Comparison of ENCODE assay signal across 8 cellular contexts in genomic region chr19:58538257-58539168, GRCh38. TPM values are rescaled to one million over a fixed set of nuclear protein-coding genes. Genes with fewer than 3 reads are reported as not detected.
A peak's percentile ranks its signal among the peaks of the same experiment; 100 is the strongest.
DNase-seq lines count a peak whose midpoint lies in the region; ATAC-seq lines count a peak whose summit lies in the region.

No MANE protein-coding gene starts in this region.

- H3K9me3 Mint-ChIP-seq in activated naive CD4-positive, alpha-beta T cell treated with anti-CD3 and anti-CD28 coated beads, Interleukin-2, amount 50 U/mL, for 72 hours, result no peaks in the 10 kb centered on the region
- H3K9me3 Mint-ChIP-seq in stimulated activated naive B cell treated with anti-CD40 and anti-IgM and Interleukin-4, amounts not matched to agents 10 μg/mL and 1 μg/mL and 100 μg/mL, for 72 hours, result no peaks in the 10 kb centered on the region

- H3K27me3 Mint-ChIP-seq in stimulated activated naive B cell treated with anti-CD40 and anti-IgM and Interleukin-4, amounts not matched to agents 10 μg/mL and 1 μg/mL and 100 μg/mL, for 72 hours, result peaks cover 35 to 39% of the 10 kb centered on the region in 2 donors

- H3K4me1 Mint-ChIP-seq in stimulated activated naive B cell treated with anti-CD40 and anti-IgM and Interleukin-4, amounts not matched to agents 10 μg/mL and 1 μg/mL and 100 μg/mL, for 72 hours, result peaks cover 12 to 21% of the 10 kb centered on the region in 2 donors

- H3K9me3 ChIP-seq in BLaER1 (no peaks in the 10 kb centered on the region), SJCRH30 (replicated peaks) (no peaks in the 10 kb centered on the region)

- H3K27ac Mint-ChIP-seq in activated naive CD4-positive, alpha-beta T cell treated with anti-CD3 and anti-CD28 coated beads, Interleukin-2, amount 50 U/mL, for 72 hours, result peak overlapping the region; percentile 35 to 70
- H3K27ac Mint-ChIP-seq in stimulated activated naive B cell treated with anti-CD40 and anti-IgM and Interleukin-4, amounts not matched to agents 10 μg/mL and 1 μg/mL and 100 μg/mL, for 72 hours, result peak overlapping the region; percentile 47

- no peaks in the 10 kb centered on the region for H3K36me3 ChIP-seq in BLaER1
- no peaks in the 10 kb centered on the region for H3K36me3 ChIP-seq in SJCRH30

- no peaks in the 10 kb centered on the region for H3K27me3 ChIP-seq in BLaER1
- H3K27me3 ChIP-seq in SJCRH30, result no peaks in the 10 kb centered on the region

- peak overlapping the region; percentile 65 for H3K4me3 ChIP-seq in BLaER1
- no peak overlapping the region for H3K4me3 ChIP-seq in SJCRH30

- H3K4me1 ChIP-seq in BLaER1 (peaks cover 39% of the 10 kb centered on the region), SJCRH30 (no peaks in the 10 kb centered on the region)

- H3K36me3 Mint-ChIP-seq in activated naive CD4-positive, alpha-beta T cell treated with anti-CD3 and anti-CD28 coated beads, Interleukin-2, amount 50 U/mL, for 72 hours, result no peaks in the 10 kb centered on the region
- H3K36me3 Mint-ChIP-seq in stimulated activated naive B cell treated with anti-CD40 and anti-IgM and Interleukin-4, amounts not matched to agents 10 μg/mL and 1 μg/mL and 100 μg/mL, for 72 hours, result no peaks in the 10 kb centered on the region

- H3K4me3 Mint-ChIP-seq in stimulated activated naive B cell treated with anti-CD40 and anti-IgM and Interleukin-4, amounts not matched to agents 10 μg/mL and 1 μg/mL and 100 μg/mL, for 72 hours, result peak overlapping the region; percentile 79 to 82

- peak; percentile 86 to 96 for ATAC-seq in activated naive CD4-positive, alpha-beta T cell treated with anti-CD3 and anti-CD28 coated beads, Interleukin-2, amount 50 U/mL, for 72 hours
- peak; percentile 65 to 70 for ATAC-seq in stimulated activated naive B cell treated with anti-CD40 and anti-IgM and Interleukin-4, amounts not matched to agents 10 μg/mL and 1 μg/mL and 100 μg/mL, for 72 hours (replicated peaks)
- no peak for ATAC-seq in GM21390 (IDR thresholded peaks at IDR 0.05; ENCODE audit: unreplicated experiment)

- DNase-seq in NCI-H1436 (lab: John Stamatoyannopoulos, UW), result peak; percentile 90
- DNase-seq in activated naive CD4-positive, alpha-beta T cell treated with anti-CD3 and anti-CD28 coated beads, Interleukin-2, amount 50 U/mL, for 72 hours (ENCODE audit: low spot score in 2 of 2), result peak in 1 of 2 donors; percentile 57
- peak; percentile 92 for DNase-seq in islet precursor cell
- DNase-seq in stimulated activated naive B cell treated with anti-CD40 and anti-IgM and Interleukin-4, amounts not matched to agents 10 μg/mL and 1 μg/mL and 100 μg/mL, for 72 hours, result no peak
- DNase-seq in SJCRH30, result no peak
- no peak for DNase-seq in hypothalamus (lab: John Stamatoyannopoulos, UW)

- peak overlapping the region; percentile 81 for H3K9ac ChIP-seq in BLaER1

- peak overlapping the region; percentile 89 for H3K4me2 ChIP-seq in BLaER1

- H3K27ac ChIP-seq in BLaER1, result peak overlapping the region; percentile 94
- H3K27ac ChIP-seq in SJCRH30, result no peak overlapping the region

- H4K20me1 ChIP-seq in BLaER1, result no peaks in the 10 kb centered on the region

RNA-seq across cellular contexts. Expression of gene TRIM28, which starts 5.4 kb away (rescaled TPM):
- 100 to 1,000 TPM; 446 to 497 TPM for total RNA-seq in activated naive CD4-positive, alpha-beta T cell treated with anti-CD3 and anti-CD28 coated beads, Interleukin-2, amount 50 U/mL, for 72 hours
- total RNA-seq in SJCRH30 (2014; rRNA removed; shearing (Covaris generic)), result 586 and 615 TPM in 2 replicates

RNA-seq across cellular contexts. Expression of gene CHMP2A, which starts 16.4 kb away (rescaled TPM):
- 100 to 1,000 TPM; 112 to 114 TPM for total RNA-seq in activated naive CD4-positive, alpha-beta T cell treated with anti-CD3 and anti-CD28 coated beads, Interleukin-2, amount 50 U/mL, for 72 hours
- 40.1 and 44.9 TPM in 2 replicates for total RNA-seq in SJCRH30 (2014; rRNA removed; shearing (Covaris generic))

RNA-seq across cellular contexts. Expression of gene ZBTB45, which starts 18.9 kb away (rescaled TPM):
- total RNA-seq in activated naive CD4-positive, alpha-beta T cell treated with anti-CD3 and anti-CD28 coated beads, Interleukin-2, amount 50 U/mL, for 72 hours, result 10 to 100 TPM in 1 of 2 donors, 1 to 10 TPM in 1; 7.9 to 12.2 TPM
- total RNA-seq in SJCRH30 (2014; rRNA removed; shearing (Covaris generic)), result 5.1 and 5.5 TPM in 2 replicates

RNA-seq across cellular contexts. Expression of gene UBE2M, which starts 19.9 kb away (rescaled TPM):
- 100 to 1,000 TPM; 121 to 123 TPM for total RNA-seq in activated naive CD4-positive, alpha-beta T cell treated with anti-CD3 and anti-CD28 coated beads, Interleukin-2, amount 50 U/mL, for 72 hours
- total RNA-seq in SJCRH30 (2014; rRNA removed; shearing (Covaris generic)), result 62.8 and 72.0 TPM in 2 replicates

RNA-seq across cellular contexts. Expression of gene SLC27A5, which starts 26.7 kb away (rescaled TPM):
- 10 to 100 TPM; 10.2 to 21.4 TPM for total RNA-seq in activated naive CD4-positive, alpha-beta T cell treated with anti-CD3 and anti-CD28 coated beads, Interleukin-2, amount 50 U/mL, for 72 hours
- total RNA-seq in SJCRH30 (2014; rRNA removed; shearing (Covaris generic)), result 0.89 and 1.0 TPM in 2 replicates

Comparison
In these comparisons a context has a peak if more than half of its experiments do, and no peak if none do; other contexts are left out.
1. DNase-seq: peak in NCI-H1436 (single experiment) and islet precursor cell (single experiment); none in stimulated activated naive B cell treated with anti-CD40 and anti-IgM and Interleukin-4, amounts not matched to agents 10 μg/mL and 1 μg/mL and 100 μg/mL, for 72 hours (single experiment), SJCRH30 (0 of 2) and hypothalamus (0 of 51).